In genomic region chr17:4198995-4199394, GRCh38 we compare ENCODE assay signal across 13 cellular contexts. TPM values are rescaled to one million over a fixed set of nuclear protein-coding genes. Genes with fewer than 3 reads are reported as not detected.
A peak's percentile ranks its signal among the peaks of the same experiment; 100 is the strongest.
DNase-seq lines count a peak whose midpoint lies in the region; ATAC-seq and TF ChIP-seq lines count a peak whose summit lies in the region.
"Had no signal": no experiment of that assay in that cellular context is flagged by ENCODE, and none has a peak within 500 bp of the region (broad histone marks: within the 10 kb centered on the region; RNA-seq: fewer than 3 reads in every experiment).

No MANE protein-coding gene starts in this region.

- H3K27ac ChIP-seq in caudate nucleus (ENCODE audit: low read depth, low read length) (no peak overlapping the region), mesendoderm (ENCODE audit: low read depth, low read length) (no peak overlapping the region)
- H3K27ac ChIP-seq: C4-2B, GM23248 had no signal

- peak overlapping the region; percentile 21 for H3K27ac Mint-ChIP-seq in osteocyte (ENCODE audit: unreplicated experiment)
- H3K27ac Mint-ChIP-seq: CD4-positive, alpha-beta T cell had no signal

- no peaks in the 10 kb centered on the region for H3K27me3 Mint-ChIP-seq in osteocyte (ENCODE audit: unreplicated experiment)
- H3K27me3 Mint-ChIP-seq: CD4-positive, alpha-beta T cell had no signal

- WGBS in mesendoderm (ENCODE audit: extremely low coverage, insufficient coverage, low lambda C conversion rate): no CpG with 5 or more reads among the region's 7 CpGs

- no peak overlapping the region for H2AK5ac ChIP-seq in mesendoderm (ENCODE audit: low read length)

- peaks cover 28% of the 10 kb centered on the region for H3K4me1 Mint-ChIP-seq in osteocyte (ENCODE audit: unreplicated experiment)

- H3K9me3 Mint-ChIP-seq in osteocyte (ENCODE audit: unreplicated experiment): no peaks in the 10 kb centered on the region
- H3K9me3 Mint-ChIP-seq: CD4-positive, alpha-beta T cell had no signal

- no peak overlapping the region for H4K5ac ChIP-seq in mesendoderm (ENCODE audit: low read length)

- H3K27me3 ChIP-seq in mesendoderm (ENCODE audit: insufficient read depth, low read length, poor library complexity): no peaks in the 10 kb centered on the region

- no peak overlapping the region for H3K56ac ChIP-seq in mesendoderm (ENCODE audit: low read length)

- peaks cover 22% of the 10 kb centered on the region for H3K36me3 Mint-ChIP-seq in osteocyte (ENCODE audit: unreplicated experiment)

- no peak overlapping the region for H2BK5ac ChIP-seq in mesendoderm (ENCODE audit: low read length)

- H3K4ac ChIP-seq in mesendoderm (ENCODE audit: low read depth, low read length): no peak overlapping the region

- H2BK15ac ChIP-seq in mesendoderm (replicated peaks; ENCODE audit: low read depth): no peak overlapping the region

- ATAC-seq in left cardiac atrium: no peak
- ATAC-seq: HepG2 had no signal

- no peak overlapping the region for H3K4me3 ChIP-seq in mesendoderm (ENCODE audit: low read length)
- H3K4me3 ChIP-seq: GM23248, HAP-1 had no signal

- H3K4me1 ChIP-seq in mesendoderm (ENCODE audit: control insufficient read depth, low read depth, low read length): no peaks in the 10 kb centered on the region
- H3K4me1 ChIP-seq: Caco-2, HAP-1 had no signal

- no peak overlapping the region for H3K18ac ChIP-seq in mesendoderm (ENCODE audit: low read length)

- no peak overlapping the region for H3K9ac ChIP-seq in mesendoderm (ENCODE audit: low read length)
- H3K9ac ChIP-seq: GM23248 had no signal

- no peaks in the 10 kb centered on the region for H3K79me2 ChIP-seq in mesendoderm (ENCODE audit: control insufficient read depth, insufficient read depth, low read length)

- no peaks in the 10 kb centered on the region for H3K79me1 ChIP-seq in mesendoderm (ENCODE audit: low read length)

- H3K23ac ChIP-seq in mesendoderm (ENCODE audit: low read length): no peak overlapping the region

- H3K4me2 ChIP-seq in mesendoderm (ENCODE audit: low read length): no peak overlapping the region

- no peak for TF ChIP-seq CTCF in osteocyte (IDR thresholded peaks at IDR 0.05)

- no peak overlapping the region for H2BK120ac ChIP-seq in mesendoderm (ENCODE audit: low read depth, low read length)

- H3K36me3 ChIP-seq in mesendoderm (ENCODE audit: control insufficient read depth, insufficient read depth, low read length): peaks cover 1% of the 10 kb centered on the region

- DNase-seq in caudate nucleus (lab: John Stamatoyannopoulos, UW) (peak in 31 of 61 donors; percentile 2 to 79 (median 34)), head of caudate nucleus (peak; percentile 16 to 86 (median 62)), osteocyte (ENCODE audit: extremely low spot score, unreplicated experiment) (no peak), left cardiac atrium (no peak), AML-193 (lab: John Stamatoyannopoulos, UW) (no peak), mesendoderm (no peak)
- DNase-seq: ACHN; Caco-2; CD4-positive, alpha-beta T cell; GM23248 had no signal

- no peak overlapping the region for H4K8ac ChIP-seq in mesendoderm (ENCODE audit: low read depth, low read length)

- intact Hi-C loops in head of caudate nucleus (cut with DNase I) (no loop called here), left cardiac atrium (cut with DNase I) (loop anchor here in 1 of 2 donors (5.0 kb wide), 1 partner anchor 213 kb away; no protein-coding TSS in a partner anchor)

- H3K4me3 Mint-ChIP-seq in osteocyte (ENCODE audit: unreplicated experiment): no peak overlapping the region
- H3K4me3 Mint-ChIP-seq: CD4-positive, alpha-beta T cell had no signal

RNA-seq across cellular contexts. Expression of gene CYB5D2, which starts 56.0 kb away (rescaled TPM):
- total RNA-seq in osteocyte: 22.3 and 26.2 TPM in 2 replicates
- 10 to 100 TPM in 1 of 2 donors, 1 to 10 TPM in 1; 8.0 to 12.7 TPM for total RNA-seq in left cardiac atrium
- 2.6 TPM for polyA plus RNA-seq in mesendoderm (2013, experiment 1 of 2)
- polyA plus RNA-seq in mesendoderm (2013, experiment 2 of 2): 2.5 TPM

RNA-seq across cellular contexts. Expression of gene ZZEF1, which starts 56.2 kb away (rescaled TPM):
- total RNA-seq in osteocyte (47.1 and 52.0 TPM in 2 replicates), left cardiac atrium (10 to 100 TPM; 26.5 to 38.4 TPM)
- polyA plus RNA-seq in mesendoderm (2013, experiment 1 of 2): 5.6 TPM
- 5.8 TPM for polyA plus RNA-seq in mesendoderm (2013, experiment 2 of 2)

Comparison
In these comparisons a context has a peak if more than half of its experiments do, and no peak if none do; other contexts are left out.
1. DNase-seq: peak in caudate nucleus (31 of 61) and head of caudate nucleus (42 of 42); none in osteocyte (single experiment), left cardiac atrium (single experiment), AML-193 (0 of 2) and mesendoderm (single experiment).